Comparison of ENCODE assay signal across 1 cellular context in genomic region chr11:78045851-78046485, GRCh38.
TF ChIP-seq lines count a peak whose summit lies in the region.

No MANE protein-coding gene starts in this region.

TF ChIP-seq in GM23338, 12 proteins besides CTCF, POLR2A, EP300 and RAD21 (continued from another document):
- TF ChIP-seq ZNF462 (CRISPR knock-in tag; IDR thresholded peaks at IDR 0.05) (no peak), ZNF114 (CRISPR knock-in tag; IDR thresholded peaks at IDR 0.05) (no peak), EZH2phosphoT487 (IDR thresholded peaks at IDR 0.05; ENCODE audit: unreplicated experiment) (no peak)
TF ChIP-seq in GM23338: peak in this region for 0.
